ENCODE assay signal across 8 cellular contexts in genomic region chr5:91381134-91381773, GRCh38. TPM values are rescaled to one million over a fixed set of nuclear protein-coding genes. Genes with fewer than 3 reads are reported as not detected.
DNase-seq lines count a peak whose midpoint lies in the region; FAIRE-seq and TF ChIP-seq lines count a peak whose summit lies in the region.

No MANE protein-coding gene starts in this region.

- TF ChIP-seq CTCF in D721Med (IDR thresholded peaks at IDR 0.05; ENCODE audit: insufficient read depth, missing control alignments) (no peak), endodermal cell (conservative IDR thresholded peaks at IDR 0.05) (no peak)

- peak overlapping the region; percentile 21 for H3K4me2 ChIP-seq in neuronal stem cell (ENCODE audit: insufficient read depth, low read length, poor library complexity, severe bottlenecking)

- H3K4me3 Mint-ChIP-seq in endodermal cell, result peak overlapping the region; percentile 82

- no peaks in the 10 kb centered on the region for H3K27me3 Mint-ChIP-seq in endodermal cell (ENCODE audit: insufficient read depth)

- peak overlapping the region; percentile 96 for H3K27ac ChIP-seq in endodermal cell (ENCODE audit: low read depth, low read length)
- peak overlapping the region; percentile 77 for H3K27ac ChIP-seq in neuronal stem cell (replicated peaks; ENCODE audit: low read length)

- no peak overlapping the region for H2BK120ac ChIP-seq in neuronal stem cell (ENCODE audit: low read depth, low read length)

- H3K4me1 ChIP-seq in NT2/D1 (ENCODE audit: insufficient read depth, insufficient read length), result no peaks in the 10 kb centered on the region
- no peaks in the 10 kb centered on the region for H3K4me1 ChIP-seq in endodermal cell (ENCODE audit: control insufficient read depth, insufficient read depth, low read length)
- peaks cover 0 to 3% of the 10 kb centered on the region in 2 donors for H3K4me1 ChIP-seq in neuronal stem cell (ENCODE audit: control insufficient read depth in 2 of 2, insufficient read depth in 1 of 2, low read depth in 1 of 2, low read length in 2 of 2)

- H3K79me1 ChIP-seq in neuronal stem cell (ENCODE audit: low read depth, low read length), result no peaks in the 10 kb centered on the region

- H3K4me3 ChIP-seq in NT2/D1 (ENCODE audit: insufficient read length, low read depth) (peak overlapping the region; percentile 79), endodermal cell (ENCODE audit: low read length) (peak overlapping the region; percentile 95), neuronal stem cell (ENCODE audit: low read length in 2 of 2) (peak overlapping the region; percentile 76 to 83)

- H3K36me3 ChIP-seq in NT2/D1 (ENCODE audit: insufficient read depth, insufficient read length, low read length) (peaks cover 17% of the 10 kb centered on the region), endodermal cell (ENCODE audit: control insufficient read depth, insufficient read depth, low read length) (peaks cover 26% of the 10 kb centered on the region), neuronal stem cell (replicated peaks in 1 of 2; ENCODE audit: control insufficient read depth in 2 of 2, insufficient read depth in 2 of 2, low read length in 2 of 2) (peaks cover 2 to 49% of the 10 kb centered on the region in 2 donors)

- H4K8ac ChIP-seq in neuronal stem cell (ENCODE audit: low read depth, low read length), result no peak overlapping the region

- intact Hi-C loops in posterior vena cava (cut with DNase I), result loop anchor here (5.0 to 10.0 kb wide), 4 partner anchors 96 to 279 kb away; no protein-coding TSS in a partner anchor

- H3K9me3 ChIP-seq in NT2/D1 (ENCODE audit: insufficient read depth, low read length) (no peaks in the 10 kb centered on the region), endodermal cell (ENCODE audit: control insufficient read depth, low read length) (no peaks in the 10 kb centered on the region), neuronal stem cell (replicated peaks in 1 of 2; ENCODE audit: control insufficient read depth in 2 of 2, insufficient read depth in 1 of 2, low read depth in 1 of 2, low read length in 2 of 2) (no peaks in the 10 kb centered on the region)

- no peak overlapping the region for H3K14ac ChIP-seq in neuronal stem cell (ENCODE audit: low read length)

- 0% methylated on average over 3 to 8 of the region's 9 CpGs for WGBS in endodermal cell (ENCODE audit: insufficient coverage in 1 of 2, insufficient read length in 1 of 2), 2 experiments
- WGBS in neuronal stem cell (ENCODE audit: extremely low coverage in 2 of 2, insufficient read length in 2 of 2, insufficient replicate concordance in 1 of 2), 2 donors, result no CpG with 5 or more reads among the region's 9 CpGs

- H3K36me3 Mint-ChIP-seq in endodermal cell (ENCODE audit: low read depth), result peaks cover 14% of the 10 kb centered on the region

- peak overlapping the region; percentile 90 for H3K27ac Mint-ChIP-seq in endodermal cell

- H3K18ac ChIP-seq in neuronal stem cell (ENCODE audit: low read length), result no peak overlapping the region

- H3K9ac ChIP-seq in NT2/D1 (ENCODE audit: insufficient read length, low read depth) (peak overlapping the region; percentile 72), endodermal cell (ENCODE audit: extremely low read depth, low read length, poor library complexity, severe bottlenecking) (peak overlapping the region; percentile 99), neuronal stem cell (ENCODE audit: low read depth, low read length, poor library complexity) (no peak overlapping the region)

- no peak overlapping the region for H2BK15ac ChIP-seq in neuronal stem cell (ENCODE audit: low read length)

- peak; percentile 67 for FAIRE-seq in D721Med (lab: Jason Lieb, UNC)

- H4K91ac ChIP-seq in neuronal stem cell (ENCODE audit: low read depth, low read length, poor library complexity), result no peak overlapping the region

- H2BK5ac ChIP-seq in neuronal stem cell (ENCODE audit: low read length), result no peak overlapping the region

- no peak overlapping the region for H3K4ac ChIP-seq in neuronal stem cell (ENCODE audit: low read length)

- DNase-seq in D721Med (ENCODE audit: insufficient read length, low spot score) (no peak), NT2/D1 (ENCODE audit: low read depth, low spot score) (no peak), endodermal cell (no peak), neuronal stem cell (ENCODE audit: low spot score) (peak; percentile 31), NCI-H526 treated with DMSO at 0.1 percent for 48 hours (lab: John Stamatoyannopoulos, UW) (no peak), posterior vena cava (ENCODE audit: low spot score) (no peak)
- no peak for DNase-seq in effector CD8-positive, alpha-beta T cell (lab: John Stamatoyannopoulos, UW)
- DNase-seq in activated CD8-positive, alpha-beta memory T cell treated with anti-CD3 and anti-CD28 coated beads for 24 hours, result no peak

- H3K4me1 Mint-ChIP-seq in endodermal cell, result peaks cover 15% of the 10 kb centered on the region

- H3K27me3 ChIP-seq in NT2/D1 (ENCODE audit: insufficient read depth, insufficient read length), result no peaks in the 10 kb centered on the region
- H3K27me3 ChIP-seq in endodermal cell (ENCODE audit: control insufficient read depth, insufficient read depth, low read length, poor library complexity, severe bottlenecking), result no peaks in the 10 kb centered on the region
- H3K27me3 ChIP-seq in neuronal stem cell (ENCODE audit: control insufficient read depth in 3 of 3, insufficient read depth in 3 of 3, low read depth in 1 of 3, low read length in 3 of 3), result no peaks in the 10 kb centered on the region

- no peak overlapping the region for H2AFZ ChIP-seq in neuronal stem cell (ENCODE audit: low read length)

- no peak overlapping the region for H2BK12ac ChIP-seq in neuronal stem cell (ENCODE audit: low read length)

- H3K9me3 Mint-ChIP-seq in endodermal cell, result no peaks in the 10 kb centered on the region

- H3K23ac ChIP-seq in neuronal stem cell (ENCODE audit: low read depth, low read length, poor library complexity), result no peak overlapping the region

- H2AK5ac ChIP-seq in neuronal stem cell (ENCODE audit: low read depth, low read length), result no peak overlapping the region

RNA-seq across cellular contexts. Expression of gene ARRDC3, which starts 1.9 kb away (rescaled TPM):
- total RNA-seq in endodermal cell, result 10 to 100 TPM; 30.5 to 60.7 TPM
- 55.6 TPM for polyA plus RNA-seq in endodermal cell (2013, experiment 1 of 2)
- 57.6 TPM for polyA plus RNA-seq in endodermal cell (2013, experiment 2 of 2)
- 24.6 TPM for polyA plus RNA-seq in neuronal stem cell (2013, experiment 1 of 2)
- polyA plus RNA-seq in neuronal stem cell (2013, experiment 2 of 2), result 27.1 TPM
- total RNA-seq in posterior vena cava, result 10 to 100 TPM; 45.4 to 80.2 TPM
